Comparison of ENCODE assay signal across 29 cellular contexts in the genomic region with DNA sequence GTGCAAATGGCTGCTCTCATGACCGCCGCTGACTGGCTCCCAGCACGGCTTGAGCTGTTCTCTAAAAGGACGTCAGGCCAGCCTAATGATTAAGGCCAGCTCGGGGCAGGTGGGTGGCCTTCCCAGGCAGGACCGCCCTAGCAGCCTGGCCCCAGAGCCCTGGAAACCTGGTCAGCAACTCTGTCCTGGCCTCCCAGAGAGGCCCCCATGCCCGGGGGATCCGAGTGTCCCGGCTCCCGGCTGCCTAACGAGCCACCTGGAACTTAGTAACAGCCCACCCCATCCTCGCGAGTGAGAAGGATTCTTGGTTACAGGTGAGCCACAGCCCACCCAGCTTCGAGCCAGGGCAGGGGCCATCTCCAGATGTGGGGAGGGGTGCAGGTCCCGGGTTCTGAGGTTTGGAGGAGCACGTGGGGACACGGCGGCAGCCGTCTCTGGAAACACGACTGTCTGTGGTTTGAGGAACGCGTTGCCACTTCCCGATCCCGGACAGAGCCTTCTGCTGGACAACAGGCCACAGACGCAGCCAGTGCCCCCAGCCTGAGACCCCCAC.
"Had no signal": no experiment of that assay in that cellular context is flagged by ENCODE, and none has a peak within 500 bp of the region (broad histone marks: within the 10 kb centered on the region; RNA-seq: fewer than 3 reads in every experiment).

No MANE protein-coding gene starts in this region.

- H3K27ac ChIP-seq: KMS-11, PC-9, RWPE1, SJCRH30, SK-N-MC had no signal

- H3K4me3 ChIP-seq: PC-9, SJCRH30, SK-N-MC had no signal

- DNase-seq: Karpas-422, MM.1S, MV-4-11, NCI-H1092, NCI-H1105, NCI-H1417 treated with DMSO at 0.1 percent for 48 hours, NCI-H1436 treated with DMSO at 0.1 percent for 48 hours, NCI-H1694 treated with DMSO at 0.1 percent for 48 hours, NCI-H187 treated with DMSO at 0.1 percent for 48 hours, NCI-H2029, NCI-H2081, NCI-H2171 treated with DMSO at 0.1 percent for 48 hours, NCI-H2227 treated with DMSO at 0.1 percent for 48 hours, NCI-H345, NCI-H446, NCI-H510A treated with DMSO at 0.1 percent for 48 hours, NCI-H524 treated with DMSO at 0.1 percent for 48 hours, NCI-H526 treated with DMSO at 0.1 percent for 48 hours, NCI-H774, PC-9, SHP77, SIG-M5, SJCRH30 had no signal

- ATAC-seq: Right ventricle myocardium inferior, SK-N-SH treated with all-trans-retinoic acid at 6 μM for 48 hours had no signal

- FAIRE-seq: RCC 7860 had no signal

- H3K4me2 ChIP-seq: KMS-11, PC-9 had no signal

- H3K36me3 ChIP-seq: SJCRH30 had no signal

- H3K9ac ChIP-seq: KMS-11 had no signal

- H2AFZ ChIP-seq: PC-9 had no signal

- H3K4me1 ChIP-seq: SJCRH30 had no signal

- H3K9me3 ChIP-seq: SJCRH30 had no signal
